24 cellular contexts compared by ENCODE assay signal in genomic region chr15:76999996-77000395, GRCh38. TPM values are rescaled to one million over a fixed set of nuclear protein-coding genes. Genes with fewer than 3 reads are reported as not detected.
DNase-seq lines count a peak whose midpoint lies in the region; ATAC-seq and TF ChIP-seq lines count a peak whose summit lies in the region.
"Had no signal": no experiment of that assay in that cellular context is flagged by ENCODE, and none has a peak within 500 bp of the region (broad histone marks: within the 10 kb centered on the region; RNA-seq: fewer than 3 reads in every experiment).

No MANE protein-coding gene starts in this region.

- no peak for DNase-seq in activated naive CD4-positive, alpha-beta T cell treated with anti-CD3 and anti-CD28 coated beads for 36 hours
- no peak for DNase-seq in activated naive CD4-positive, alpha-beta T cell treated with Interleukin-2 at 50 U/mL for 16 hours
- peak; percentile 51 for DNase-seq in RWPE2 (ENCODE audit: low spot score)
- DNase-seq in central memory CD8-positive, alpha-beta T cell (ENCODE audit: low spot score in 2 of 2): no peak
- DNase-seq in stimulated activated effector memory CD8-positive, alpha-beta T cell treated with anti-CD3 and anti-CD28 coated beads, Interleukin-12 subunit alpha, Interleukin-12 subunit beta, amount 100 ng/mL, for 72 hours (ENCODE audit: low spot score in 2 of 2): no peak
- DNase-seq: activated CD4-positive, CD25-positive, alpha-beta regulatory T cell treated with anti-CD3 and anti-CD28 coated beads, Interleukin-2, amount 50 U/mL, for 72 hours; activated naive CD4-positive, alpha-beta T cell treated with anti-CD3 and anti-CD28 coated beads, Interleukin-2, amount 50 U/mL, for 16 hours; NCI-H1092 treated with DMSO at 0.1 percent for 48 hours; NCI-H2081; NCI-H345; NCI-H774; right cardiac atrium; stimulated activated CD4-positive, alpha-beta T cell treated with anti-CD3 and anti-CD28 coated beads, Interleukin-12 subunit alpha, Interleukin-12 subunit beta, amount 100 ng/mL, for 4 hours; thyroid gland had no signal

- TF ChIP-seq CTCF in RWPE2 (IDR thresholded peaks at IDR 0.05; ENCODE audit: poor library complexity, severe bottlenecking): no peak

- no peak overlapping the region for H3K27ac ChIP-seq in RWPE2 (ENCODE audit: poor library complexity, severe bottlenecking)
- H3K27ac ChIP-seq: ascending aorta, pancreas, thyroid gland had no signal

- H3K36me3 ChIP-seq in RWPE2 (ENCODE audit: low read depth): no peaks in the 10 kb centered on the region
- H3K36me3 ChIP-seq: ascending aorta, pancreas, thyroid gland had no signal

- intact Hi-C loops in activated naive CD4-positive, alpha-beta T cell treated with anti-CD3 and anti-CD28 coated beads for 36 hours (cut with micrococcal nuclease): loop anchor here (5.0 to 10.0 kb wide), 4 partner anchors 68 to 1545 kb away; partner anchors contain the start of genes HMG20A, PEAK1, RCN2 and SIN3A

- no peaks in the 10 kb centered on the region for H3K27me3 Mint-ChIP-seq in activated naive CD4-positive, alpha-beta T cell treated with anti-CD3 and anti-CD28 coated beads for 36 hours (ENCODE audit: low read depth)
- no peaks in the 10 kb centered on the region for H3K27me3 Mint-ChIP-seq in central memory CD8-positive, alpha-beta T cell
- H3K27me3 Mint-ChIP-seq: stimulated activated naive CD8-positive, alpha-beta T cell treated with anti-CD3 and anti-CD28 coated beads, Interleukin-15, Interleukin-2, amounts not matched to agents 100 ng/mL and 50 ng/mL, for 24 hours had no signal

- no peaks in the 10 kb centered on the region for H3K27me3 ChIP-seq in RWPE2 (ENCODE audit: insufficient read depth, poor library complexity, severe bottlenecking)
- H3K27me3 ChIP-seq: ascending aorta, pancreas, thyroid gland had no signal

- CTCF ChIA-PET in activated naive CD4-positive, alpha-beta T cell treated with anti-CD3 and anti-CD28 coated beads for 36 hours (lab: Charles Lee): interaction anchor here (1.4 to 2.6 kb wide), 2 partner anchors 13 to 22 kb away, joined by 3 to 9 read pairs; no protein-coding TSS in a partner anchor

- H3K4me3 ChIP-seq in RWPE2 (ENCODE audit: severe bottlenecking): no peak overlapping the region
- H3K4me3 ChIP-seq: ascending aorta, pancreas, thyroid gland had no signal

- peak overlapping the region; percentile 41 for H3K27ac Mint-ChIP-seq in activated naive CD4-positive, alpha-beta T cell treated with anti-CD3 and anti-CD28 coated beads for 36 hours
- peak overlapping the region; percentile 79 for H3K27ac Mint-ChIP-seq in central memory CD8-positive, alpha-beta T cell (ENCODE audit: low read depth)
- no peak overlapping the region for H3K27ac Mint-ChIP-seq in stimulated activated effector memory CD8-positive, alpha-beta T cell treated with anti-CD3 and anti-CD28 coated beads, Interleukin-12 subunit alpha, Interleukin-12 subunit beta, amount 100 ng/mL, for 72 hours
- H3K27ac Mint-ChIP-seq: mesothelial cell of epicardium, nephron had no signal

- peaks cover 72% of the 10 kb centered on the region for H3K4me1 Mint-ChIP-seq in activated naive CD4-positive, alpha-beta T cell treated with anti-CD3 and anti-CD28 coated beads for 36 hours (ENCODE audit: low read depth)
- peaks cover 86% of the 10 kb centered on the region for H3K4me1 Mint-ChIP-seq in central memory CD8-positive, alpha-beta T cell
- peaks cover 86% of the 10 kb centered on the region for H3K4me1 Mint-ChIP-seq in stimulated activated effector memory CD8-positive, alpha-beta T cell treated with anti-CD3 and anti-CD28 coated beads, Interleukin-12 subunit alpha, Interleukin-12 subunit beta, amount 100 ng/mL, for 72 hours
- H3K4me1 Mint-ChIP-seq: mesothelial cell of epicardium had no signal

- peaks cover 25% of the 10 kb centered on the region for H3K36me3 Mint-ChIP-seq in activated naive CD4-positive, alpha-beta T cell treated with anti-CD3 and anti-CD28 coated beads for 36 hours (ENCODE audit: low read depth)
- H3K36me3 Mint-ChIP-seq in central memory CD8-positive, alpha-beta T cell (ENCODE audit: insufficient read depth): peaks cover 46% of the 10 kb centered on the region
- H3K36me3 Mint-ChIP-seq in stimulated activated effector memory CD8-positive, alpha-beta T cell treated with anti-CD3 and anti-CD28 coated beads, Interleukin-12 subunit alpha, Interleukin-12 subunit beta, amount 100 ng/mL, for 72 hours: peaks cover 92% of the 10 kb centered on the region
- H3K36me3 Mint-ChIP-seq: mesothelial cell of epicardium had no signal

- no peak overlapping the region for H3K4me3 Mint-ChIP-seq in activated naive CD4-positive, alpha-beta T cell treated with anti-CD3 and anti-CD28 coated beads for 36 hours
- peak overlapping the region; percentile 96 for H3K4me3 Mint-ChIP-seq in central memory CD8-positive, alpha-beta T cell
- H3K4me3 Mint-ChIP-seq in stimulated activated effector memory CD8-positive, alpha-beta T cell treated with anti-CD3 and anti-CD28 coated beads, Interleukin-12 subunit alpha, Interleukin-12 subunit beta, amount 100 ng/mL, for 72 hours: peak overlapping the region; percentile 96
- H3K4me3 Mint-ChIP-seq: mesothelial cell of epicardium, nephron had no signal

- H3K9me3 ChIP-seq in RWPE2 (ENCODE audit: severe bottlenecking): no peaks in the 10 kb centered on the region
- H3K9me3 ChIP-seq: ascending aorta, pancreas, thyroid gland had no signal

- H3K9me3 Mint-ChIP-seq in activated naive CD4-positive, alpha-beta T cell treated with anti-CD3 and anti-CD28 coated beads for 36 hours: no peaks in the 10 kb centered on the region
- H3K9me3 Mint-ChIP-seq in central memory CD8-positive, alpha-beta T cell: no peaks in the 10 kb centered on the region
- H3K9me3 Mint-ChIP-seq in stimulated activated effector memory CD8-positive, alpha-beta T cell treated with anti-CD3 and anti-CD28 coated beads, Interleukin-12 subunit alpha, Interleukin-12 subunit beta, amount 100 ng/mL, for 72 hours: peaks cover 2% of the 10 kb centered on the region

- ATAC-seq in RWPE2 (ENCODE audit: low read depth): no peak
- ATAC-seq in central memory CD8-positive, alpha-beta T cell (replicated peaks; ENCODE audit: extremely low read depth, poor library complexity, severe bottlenecking): no peak
- no peak for ATAC-seq in stimulated activated effector memory CD8-positive, alpha-beta T cell treated with anti-CD3 and anti-CD28 coated beads, Interleukin-12 subunit alpha, Interleukin-12 subunit beta, amount 100 ng/mL, for 72 hours
- ATAC-seq in HG03280 (IDR thresholded peaks at IDR 0.05; ENCODE audit: unreplicated experiment): no peak
- ATAC-seq in HG03039 (IDR thresholded peaks at IDR 0.05; ENCODE audit: unreplicated experiment): no peak
- ATAC-seq in GM21737 (IDR thresholded peaks at IDR 0.05; ENCODE audit: unreplicated experiment): no peak
- ATAC-seq: pancreas, right cardiac atrium had no signal

- H3K4me1 ChIP-seq in RWPE2 (ENCODE audit: insufficient read depth, poor library complexity, severe bottlenecking): peaks cover 7% of the 10 kb centered on the region
- H3K4me1 ChIP-seq: pancreas, thyroid gland had no signal

RNA-seq across cellular contexts. Expression of gene PSTPIP1, which starts 5.1 kb away (rescaled TPM):
- 100 to 1,000 TPM in 1 of 2 experiments, 10 to 100 TPM in 1; 94.2 to 102 TPM for total RNA-seq in activated naive CD4-positive, alpha-beta T cell treated with anti-CD3 and anti-CD28 coated beads for 36 hours
- total RNA-seq: endothelial cell of umbilical vein, G401, mesothelial cell of epicardium had no signal
